9 cellular contexts compared by ENCODE assay signal in genomic region chr11:66970808-66971442, GRCh38. TPM values are rescaled to one million over a fixed set of nuclear protein-coding genes. Genes with fewer than 3 reads are reported as not detected.
A peak's percentile ranks its signal among the peaks of the same experiment; 100 is the strongest.
DNase-seq lines count a peak whose midpoint lies in the region; ATAC-seq, FAIRE-seq and TF ChIP-seq lines count a peak whose summit lies in the region.
"Had no signal": no experiment of that assay in that cellular context is flagged by ENCODE, and none has a peak within 500 bp of the region (broad histone marks: within the 10 kb centered on the region; RNA-seq: fewer than 3 reads in every experiment).

No MANE protein-coding gene starts in this region.

- DNase-seq in HTR-8/SVneo (ENCODE audit: insufficient read length, low spot score): peak; percentile 93
- peak; percentile 65 for DNase-seq in T-helper 2 cell treated with Interferon-gamma antibody and Interleukin-4, amounts not matched to agents 5 μg/mL and 100 μg/mL, for 36 hours (ENCODE audit: low spot score)
- DNase-seq in foreskin melanocyte: peak; percentile 70
- no peak for DNase-seq in progenitor cell of endocrine pancreas (ENCODE audit: low spot score, unreplicated experiment)
- no peak for DNase-seq in NCI-H1694 (lab: John Stamatoyannopoulos, UW)
- DNase-seq: natural killer cell had no signal

- no peaks in the 10 kb centered on the region for H3K9me3 Mint-ChIP-seq in T-helper 2 cell treated with Interferon-gamma antibody and Interleukin-4, amounts not matched to agents 5 μg/mL and 100 μg/mL, for 36 hours
- H3K9me3 Mint-ChIP-seq in progenitor cell of endocrine pancreas (ENCODE audit: low read depth): no peaks in the 10 kb centered on the region
- H3K9me3 Mint-ChIP-seq: natural killer cell had no signal

- no peak overlapping the region for H3K9ac ChIP-seq in skeletal muscle tissue (ENCODE audit: low read depth in 1 of 3, low read length in 3 of 3)

- no peak for TF ChIP-seq CTCF in progenitor cell of endocrine pancreas (IDR thresholded peaks at IDR 0.05; ENCODE audit: unreplicated experiment)

- H3K36me3 ChIP-seq in skeletal muscle tissue (ENCODE audit: control insufficient read depth in 3 of 3, insufficient read depth in 3 of 3, low read length in 3 of 3): no peaks in the 10 kb centered on the region

- peaks cover 2% of the 10 kb centered on the region for H3K27me3 Mint-ChIP-seq in T-helper 2 cell treated with Interferon-gamma antibody and Interleukin-4, amounts not matched to agents 5 μg/mL and 100 μg/mL, for 36 hours (ENCODE audit: low read depth)
- peaks cover 3% of the 10 kb centered on the region for H3K27me3 Mint-ChIP-seq in progenitor cell of endocrine pancreas

- peak overlapping the region; percentile 68 for H3K27ac ChIP-seq in skeletal muscle tissue (ENCODE audit: low read depth, low read length)
- H3K27ac ChIP-seq: SK-N-MC had no signal

- H3K4me3 Mint-ChIP-seq in T-helper 2 cell treated with Interferon-gamma antibody and Interleukin-4, amounts not matched to agents 5 μg/mL and 100 μg/mL, for 36 hours: no peak overlapping the region
- H3K4me3 Mint-ChIP-seq in progenitor cell of endocrine pancreas (ENCODE audit: low read depth): no peak overlapping the region
- H3K4me3 Mint-ChIP-seq: natural killer cell had no signal

- FAIRE-seq in HTR-8/SVneo (lab: Jason Lieb, UNC): peak; percentile 44

- peaks cover 3 to 10% (median 4%) of the 10 kb centered on the region in 3 donors for H3K4me1 ChIP-seq in skeletal muscle tissue (ENCODE audit: control insufficient read depth in 3 of 3, insufficient read depth in 3 of 3, low read length in 3 of 3)

- no peak for ATAC-seq in HG02588 (IDR thresholded peaks at IDR 0.05; ENCODE audit: unreplicated experiment)

- no peaks in the 10 kb centered on the region for H3K36me3 Mint-ChIP-seq in T-helper 2 cell treated with Interferon-gamma antibody and Interleukin-4, amounts not matched to agents 5 μg/mL and 100 μg/mL, for 36 hours (ENCODE audit: low read depth)
- H3K36me3 Mint-ChIP-seq in progenitor cell of endocrine pancreas (ENCODE audit: insufficient read depth): no peaks in the 10 kb centered on the region
- H3K36me3 Mint-ChIP-seq: natural killer cell had no signal

- no peak overlapping the region for H3K4me3 ChIP-seq in skeletal muscle tissue (ENCODE audit: low read length in 3 of 3)
- H3K4me3 ChIP-seq: SK-N-MC had no signal

- no peaks in the 10 kb centered on the region for H3K27me3 ChIP-seq in skeletal muscle tissue (ENCODE audit: control insufficient read depth in 3 of 3, insufficient read depth in 3 of 3, low read length in 3 of 3)

- H3K27ac Mint-ChIP-seq in T-helper 2 cell treated with Interferon-gamma antibody and Interleukin-4, amounts not matched to agents 5 μg/mL and 100 μg/mL, for 36 hours: no peak overlapping the region
- H3K27ac Mint-ChIP-seq in progenitor cell of endocrine pancreas: no peak overlapping the region
- H3K27ac Mint-ChIP-seq: natural killer cell had no signal

- H3K9me3 ChIP-seq in skeletal muscle tissue (ENCODE audit: control insufficient read depth in 3 of 3, low read length in 3 of 3): no peaks in the 10 kb centered on the region

- peaks cover 16% of the 10 kb centered on the region for H3K4me1 Mint-ChIP-seq in T-helper 2 cell treated with Interferon-gamma antibody and Interleukin-4, amounts not matched to agents 5 μg/mL and 100 μg/mL, for 36 hours (ENCODE audit: low read depth)
- no peaks in the 10 kb centered on the region for H3K4me1 Mint-ChIP-seq in progenitor cell of endocrine pancreas (ENCODE audit: low read depth)
- H3K4me1 Mint-ChIP-seq: natural killer cell had no signal

RNA-seq across cellular contexts. Expression of gene C11orf86, which starts 4.2 kb away (rescaled TPM):
- total RNA-seq in skeletal muscle tissue (not detected), progenitor cell of endocrine pancreas (not detected in 2 replicates)
- total RNA-seq: natural killer cell had no signal

RNA-seq across cellular contexts. Expression of gene PC, which starts 12.7 kb away (rescaled TPM):
- total RNA-seq in skeletal muscle tissue (45.9 TPM), progenitor cell of endocrine pancreas (25.0 and 26.5 TPM in 2 replicates)

RNA-seq across cellular contexts. Expression of gene SYT12, which starts 52.0 kb away (rescaled TPM):
- total RNA-seq in skeletal muscle tissue (not detected), progenitor cell of endocrine pancreas (0.20 and 0.22 TPM in 2 replicates)
- total RNA-seq: natural killer cell had no signal

Comparison
In these comparisons a context has a peak if more than half of its experiments do, and no peak if none do; other contexts are left out.
1. DNase-seq: peak in HTR-8/SVneo (single experiment), T-helper 2 cell treated with Interferon-gamma antibody and Interleukin-4, amounts not matched to agents 5 μg/mL and 100 μg/mL, for 36 hours (single experiment) and foreskin melanocyte (single experiment); none in progenitor cell of endocrine pancreas (single experiment) and NCI-H1694 (single experiment).